Comparison of ENCODE assay signal across 19 cellular contexts in genomic region chr15:68028808-68029207, GRCh38.
"Had no signal": no experiment of that assay in that cellular context is flagged by ENCODE, and none has a peak within 500 bp of the region (broad histone marks: within the 10 kb centered on the region; RNA-seq: fewer than 3 reads in every experiment).

No MANE protein-coding gene starts in this region.

- FAIRE-seq: astrocyte had no signal

- H3K27ac ChIP-seq: breast epithelium, coronary artery, foreskin keratinocyte, hepatocyte, tibial artery had no signal

- H2AFZ ChIP-seq: hepatocyte had no signal

- H3K27me3 ChIP-seq: breast epithelium, hepatocyte, tibial artery had no signal

- H3K4me2 ChIP-seq: hepatocyte had no signal

- H3K79me2 ChIP-seq: hepatocyte had no signal

- DNase-seq: activated CD4-positive, alpha-beta T cell treated with anti-CD3 and anti-CD28 coated beads, Interleukin-2, amount 10 ng/mL, durations not matched to agents 7 days and 5 days; activated CD8-positive, alpha-beta memory T cell treated with anti-CD3 and anti-CD28 coated beads, Interleukin-2, amount 50 U/mL, for 4 hours; activated gamma-delta T cell; activated T-cell treated with anti-CD3 and anti-CD28 coated beads, Interleukin-2, amount 50 U/mL, for 48 hours; left cardiac atrium; mesenchymal stem cell; mucosa of descending colon; naive B cell; stimulated activated CD4-positive, alpha-beta T cell treated with anti-CD3 and anti-CD28 coated beads, Interleukin-12 subunit alpha, Interleukin-12 subunit beta, amount 100 ng/mL, for 4 hours; stimulated activated CD4-positive, alpha-beta T cell treated with anti-CD3 and anti-CD28 coated beads, Interleukin-1b, Interleukin-23, amount 100 ng/mL, for 48 hours; stimulated activated naive CD4-positive, alpha-beta T cell treated with Interleukin-2 at 50 U/mL for 16 hours; T1000; tibial artery had no signal

- H3K36me3 ChIP-seq: breast epithelium, tibial artery had no signal

- ATAC-seq: activated CD4-positive, CD25-positive, alpha-beta regulatory T cell treated with anti-CD3 and anti-CD28 coated beads, Interleukin-2, amount 50 U/mL, for 24 hours; foreskin keratinocyte; left cardiac atrium; mucosa of descending colon had no signal

- H3K4me3 ChIP-seq: breast epithelium, coronary artery, hepatocyte, mucosa of descending colon, tibial artery had no signal

- H3K4me1 ChIP-seq: breast epithelium, foreskin keratinocyte, tibial artery had no signal

- H3K9me3 ChIP-seq: breast epithelium, mucosa of descending colon, tibial artery had no signal
